Comparison of ENCODE assay signal across 37 cellular contexts in the genomic region with DNA sequence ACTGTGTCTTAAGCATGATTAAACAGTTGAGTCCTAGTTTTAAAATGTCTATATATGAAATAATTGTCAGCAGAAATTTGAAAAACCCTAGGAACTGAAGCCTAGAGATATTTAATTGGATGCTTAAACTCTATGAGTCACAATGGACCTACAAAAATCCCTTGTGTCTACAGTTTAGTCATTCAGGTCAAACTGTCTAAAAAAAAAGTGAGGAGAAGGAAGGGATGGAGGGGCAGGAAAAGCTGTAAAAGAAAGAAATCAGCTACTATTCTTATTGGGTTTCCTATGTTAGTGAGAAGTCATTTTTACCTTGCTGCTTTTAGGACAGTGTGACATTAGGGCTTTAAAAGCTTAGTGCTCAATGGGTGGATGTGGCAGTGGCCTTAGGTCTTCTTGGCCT.
"Had no signal": no experiment of that assay in that cellular context is flagged by ENCODE, and none has a peak within 500 bp of the region (broad histone marks: within the 10 kb centered on the region; RNA-seq: fewer than 3 reads in every experiment).

No MANE protein-coding gene starts in this region.

- H3K27ac ChIP-seq: adrenal gland, body of pancreas, cardiac muscle cell, coronary artery, dorsolateral prefrontal cortex, gastrocnemius medialis, neutrophil, ovary, sigmoid colon, stomach, suprapubic skin, tibial artery, upper lobe of right lung, WERI-Rb-1 had no signal

- H3K4me1 ChIP-seq: adrenal gland, body of pancreas, gastrocnemius medialis, sigmoid colon, stomach, suprapubic skin, tibial artery, upper lobe of right lung had no signal

- H3K9me3 ChIP-seq: adrenal gland, body of pancreas, gastrocnemius medialis, neutrophil, ovary, sigmoid colon, stomach, suprapubic skin, upper lobe of right lung had no signal

- H3K9me3 Mint-ChIP-seq: activated naive CD4-positive, alpha-beta T cell treated with anti-CD3 and anti-CD28 coated beads for 36 hours; stimulated activated naive B cell treated with anti-CD40 and anti-IgM and Interleukin-4, amounts not matched to agents 10 μg/mL and 1 μg/mL and 100 μg/mL, for 72 hours had no signal

- H3K27me3 Mint-ChIP-seq: activated naive CD8-positive, alpha-beta T cell treated with anti-CD3 and anti-CD28 coated beads for 36 hours; naive B cell; progenitor cell of endocrine pancreas; stimulated activated naive B cell treated with anti-CD40 and anti-IgM and Interleukin-4, amounts not matched to agents 10 μg/mL and 1 μg/mL and 100 μg/mL, for 72 hours had no signal

- H3K36me3 Mint-ChIP-seq: activated naive CD8-positive, alpha-beta T cell treated with anti-CD3 and anti-CD28 coated beads for 36 hours; naive B cell; stimulated activated naive B cell treated with anti-CD40 and anti-IgM and Interleukin-4, amounts not matched to agents 10 μg/mL and 1 μg/mL and 100 μg/mL, for 72 hours had no signal

- H3K4me1 Mint-ChIP-seq: activated naive CD8-positive, alpha-beta T cell treated with anti-CD3 and anti-CD28 coated beads for 36 hours; naive B cell; stimulated activated naive B cell treated with anti-CD40 and anti-IgM and Interleukin-4, amounts not matched to agents 10 μg/mL and 1 μg/mL and 100 μg/mL, for 72 hours had no signal

- H3K4me3 Mint-ChIP-seq: activated naive CD4-positive, alpha-beta T cell treated with anti-CD3 and anti-CD28 coated beads for 36 hours; activated naive CD8-positive, alpha-beta T cell treated with anti-CD3 and anti-CD28 coated beads for 36 hours; naive B cell; nephron progenitor cell; stimulated activated naive B cell treated with anti-CD40 and anti-IgM and Interleukin-4, amounts not matched to agents 10 μg/mL and 1 μg/mL and 100 μg/mL, for 72 hours; T-helper 1 cell treated with Interleukin-12 subunit alpha and Interleukin-12 subunit beta and Interleukin-4 antibody, amounts not matched to agents 30 μg/mL and 1 μg/mL, for 36 hours had no signal

- H3K36me3 ChIP-seq: adrenal gland, cardiac muscle cell, gastrocnemius medialis, neutrophil, ovary, sigmoid colon, stomach, suprapubic skin, tibial artery, upper lobe of right lung, WERI-Rb-1 had no signal

- H3K4me3 ChIP-seq: adrenal gland, body of pancreas, cardiac muscle cell, coronary artery, dorsolateral prefrontal cortex, gastrocnemius medialis, ovary, sigmoid colon, stomach, suprapubic skin, tibial artery, upper lobe of right lung had no signal

- H3K27ac Mint-ChIP-seq: activated naive CD4-positive, alpha-beta T cell treated with anti-CD3 and anti-CD28 coated beads for 36 hours; activated naive CD8-positive, alpha-beta T cell treated with anti-CD3 and anti-CD28 coated beads for 36 hours; naive B cell; nephron progenitor cell; progenitor cell of endocrine pancreas; stimulated activated naive B cell treated with anti-CD40 and anti-IgM and Interleukin-4, amounts not matched to agents 10 μg/mL and 1 μg/mL and 100 μg/mL, for 72 hours; T-helper 1 cell treated with Interleukin-12 subunit alpha and Interleukin-12 subunit beta and Interleukin-4 antibody, amounts not matched to agents 30 μg/mL and 1 μg/mL, for 36 hours had no signal

- ATAC-seq: activated CD4-positive, CD25-positive, alpha-beta regulatory T cell treated with anti-CD3 and anti-CD28 coated beads, Interleukin-2, amount 50 U/mL, for 24 hours; body of pancreas; gastrocnemius medialis; left cardiac atrium; left ventricle myocardium superior; stimulated activated naive B cell treated with anti-CD40 and anti-IgM and Interleukin-4, amounts not matched to agents 10 μg/mL and 1 μg/mL and 100 μg/mL, for 72 hours; upper lobe of right lung had no signal

- DNase-seq: activated CD4-positive, alpha-beta T cell treated with anti-CD3 and anti-CD28 coated beads for 48 hours; activated CD4-positive, alpha-beta T cell treated with anti-CD3 and anti-CD28 coated beads, Interleukin-2, amount 50 U/mL, for 48 hours; activated CD8-positive, alpha-beta memory T cell treated with anti-CD3 and anti-CD28 coated beads for 24 hours; activated effector memory CD4-positive, alpha-beta T cell treated with Interleukin-2 at 50 U/mL for 16 hours; activated naive CD4-positive, alpha-beta T cell treated with anti-CD3 and anti-CD28 coated beads for 36 hours; activated naive CD8-positive, alpha-beta T cell treated with anti-CD3 and anti-CD28 coated beads for 36 hours; adrenal gland; aorta; body of pancreas; dorsolateral prefrontal cortex; effector memory CD4-positive, alpha-beta T cell; gastrocnemius medialis; glutamatergic neuron; left cardiac atrium; left ventricle myocardium superior; naive B cell; nephron progenitor cell; ovary; retina; sigmoid colon; small intestine; stimulated activated CD4-positive, alpha-beta T cell treated with anti-CD3 and anti-CD28 coated beads, Interleukin-4, amount 100 ng/mL, for 4 hours; stimulated activated CD8-positive, alpha-beta memory T cell treated with anti-CD3 and anti-CD28 coated beads, Interleukin-4, amount 100 ng/mL, for 48 hours; stimulated activated naive B cell treated with anti-CD40 and anti-IgM and Interleukin-4, amounts not matched to agents 10 μg/mL and 1 μg/mL and 100 μg/mL, for 72 hours; stomach; SW 1271; T-helper 9 cell; tibial artery; upper lobe of right lung; WERI-Rb-1 had no signal

- H3K27me3 ChIP-seq: adrenal gland, body of pancreas, cardiac muscle cell, gastrocnemius medialis, neutrophil, ovary, sigmoid colon, stomach, suprapubic skin, tibial artery, upper lobe of right lung had no signal
